1 cellular context compared by ENCODE assay signal in the genomic region with DNA sequence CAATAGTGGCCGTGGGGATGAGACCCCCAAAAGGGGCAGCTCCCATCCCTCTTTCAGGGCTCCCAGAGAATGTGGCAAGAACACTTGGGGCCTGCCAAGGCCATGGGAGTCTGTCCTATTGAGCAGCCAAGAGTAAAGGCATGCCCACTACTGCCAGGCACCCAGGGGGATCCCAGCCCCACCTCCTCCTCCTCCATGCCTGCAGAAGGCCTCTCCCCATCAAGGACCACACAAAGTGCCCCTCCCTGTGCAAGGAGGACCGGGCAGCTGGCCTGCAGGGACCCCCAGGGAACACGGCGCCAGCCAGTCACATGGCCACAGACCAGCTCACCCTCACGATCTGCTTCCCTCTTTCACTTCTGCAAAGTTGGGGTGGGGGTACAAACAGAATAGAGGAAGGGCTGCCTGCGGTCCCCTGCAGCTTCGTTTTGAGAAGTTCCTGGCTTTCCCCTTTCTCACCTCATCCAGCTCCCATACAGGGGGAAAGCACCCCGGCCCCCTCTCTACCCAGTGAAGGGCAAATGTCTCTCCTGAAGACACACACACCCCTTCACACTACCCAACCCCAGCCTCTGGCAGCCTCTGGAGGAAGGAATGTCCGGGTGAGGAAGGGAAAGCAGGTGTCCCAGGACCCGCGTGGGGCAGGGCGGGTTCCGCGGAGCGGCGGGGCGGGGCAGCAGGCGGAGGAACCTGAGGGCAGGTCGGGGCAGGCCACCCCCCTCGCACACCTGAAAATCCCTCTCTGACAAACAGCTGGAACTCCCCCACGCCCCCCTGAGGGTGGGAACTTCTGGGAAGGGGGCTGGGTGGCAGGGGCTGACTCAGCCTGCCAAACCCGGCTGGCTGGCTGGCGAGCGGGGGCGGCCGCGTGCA.
TF ChIP-seq lines count a peak whose summit lies in the region.

No MANE protein-coding gene starts in this region.

TF ChIP-seq in GM12878, 131 proteins besides CTCF, POLR2A, EP300 and RAD21 (continues in another document):
- TF ChIP-seq IRF4 (IDR thresholded peaks at IDR 0.05; ENCODE audit: low read depth, low read length) (peak; percentile 90), CREM (IDR thresholded peaks at IDR 0.05; ENCODE audit: low read depth) (peak; percentile 74), MTA2 (IDR thresholded peaks at IDR 0.05; ENCODE audit: low read depth) (peak; percentile 91), ATF7 (IDR thresholded peaks at IDR 0.05; ENCODE audit: low read depth) (peak; percentile 77), CEBPB (IDR thresholded peaks at IDR 0.05; ENCODE audit: borderline replicate concordance in 1 of 2, low read depth in 2 of 2, low read length in 2 of 2) (no peak), BHLHE40 (IDR thresholded peaks at IDR 0.05; ENCODE audit: borderline replicate concordance in 1 of 2, low read depth in 2 of 2, low read length in 1 of 2) (peak; percentile 94), HCFC1 (IDR thresholded peaks at IDR 0.05; ENCODE audit: low read length) (no peak), ZNF274 (IDR thresholded peaks at IDR 0.05; ENCODE audit: insufficient read depth, insufficient read length) (no peak), YBX1 (IDR thresholded peaks at IDR 0.05) (no peak), TBL1XR1 (IDR thresholded peaks at IDR 0.05; ENCODE audit: low read depth, low read length) (peak; percentile 66; the same call in 1 of the 2 replicates), NFYA (IDR thresholded peaks at IDR 0.05; ENCODE audit: borderline replicate concordance, low read depth, low read length) (no peak), SUZ12 (IDR thresholded peaks at IDR 0.05; ENCODE audit: unreplicated experiment) (no peak), BMI1 (IDR thresholded peaks at IDR 0.05; ENCODE audit: borderline replicate concordance) (peak; percentile 68; the same call in 1 of the 2 replicates), MEF2A (IDR thresholded peaks at IDR 0.05; ENCODE audit: insufficient read depth, low read depth, low read length) (no peak), ZNF24 (IDR thresholded peaks at IDR 0.05) (no peak), EGR1 (IDR thresholded peaks at IDR 0.05; ENCODE audit: borderline replicate concordance in 1 of 2, low read depth in 2 of 2, low read length in 2 of 2) (peak in 1 of 2 experiments; percentile 51; a peak in 1 of 3 replicates), JUNB (IDR thresholded peaks at IDR 0.05) (peak; percentile 74), CBFB (IDR thresholded peaks at IDR 0.05; ENCODE audit: low read depth) (peak; percentile 82; the same call in 1 of the 2 replicates), ASH2L (IDR thresholded peaks at IDR 0.05; ENCODE audit: borderline replicate concordance, low read depth) (no peak), BRCA1 (IDR thresholded peaks at IDR 0.05; ENCODE audit: low read depth, low read length) (no peak), BACH1 (IDR thresholded peaks at IDR 0.05; ENCODE audit: borderline replicate concordance) (peak; percentile 85; the same call in 1 of the 2 replicates), JUND (IDR thresholded peaks at IDR 0.05; ENCODE audit: low read depth, low read length) (no peak; the same call in 1 of the 2 replicates), RELA (IDR thresholded peaks at IDR 0.05; ENCODE audit: borderline replicate concordance, partially characterized antibody) (peak; percentile 97), TARDBP (IDR thresholded peaks at IDR 0.05; ENCODE audit: borderline replicate concordance) (no peak), ZBED1 (IDR thresholded peaks at IDR 0.05; ENCODE audit: borderline replicate concordance) (0 out of 2 replicates have a peak, but pooled peaks have one; percentile 54), PAX5 (IDR thresholded peaks at IDR 0.05; ENCODE audit: borderline replicate concordance, low read depth, low read length) (peak; percentile 84; the same call in 1 of the 2 replicates), CHD1 (IDR thresholded peaks at IDR 0.05; ENCODE audit: low read depth, low read length) (no peak), PRDM15 (CRISPR knock-in tag; IDR thresholded peaks at IDR 0.05) (no peak), MTA3 (IDR thresholded peaks at IDR 0.05; ENCODE audit: borderline replicate concordance, low read length) (no peak), SREBF1 (IDR thresholded peaks at IDR 0.05; ENCODE audit: low read length) (no peak)
- TF ChIP-seq, protein P1, sequence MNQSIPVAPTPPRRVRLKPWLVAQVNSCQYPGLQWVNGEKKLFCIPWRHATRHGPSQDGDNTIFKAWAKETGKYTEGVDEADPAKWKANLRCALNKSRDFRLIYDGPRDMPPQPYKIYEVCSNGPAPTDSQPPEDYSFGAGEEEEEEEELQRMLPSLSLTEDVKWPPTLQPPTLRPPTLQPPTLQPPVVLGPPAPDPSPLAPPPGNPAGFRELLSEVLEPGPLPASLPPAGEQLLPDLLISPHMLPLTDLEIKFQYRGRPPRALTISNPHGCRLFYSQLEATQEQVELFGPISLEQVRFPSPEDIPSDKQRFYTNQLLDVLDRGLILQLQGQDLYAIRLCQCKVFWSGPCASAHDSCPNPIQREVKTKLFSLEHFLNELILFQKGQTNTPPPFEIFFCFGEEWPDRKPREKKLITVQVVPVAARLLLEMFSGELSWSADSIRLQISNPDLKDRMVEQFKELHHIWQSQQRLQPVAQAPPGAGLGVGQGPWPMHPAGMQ (IDR thresholded peaks at IDR 0.05; ENCODE audit: borderline replicate concordance) = no peak
- TF ChIP-seq, protein P2, sequence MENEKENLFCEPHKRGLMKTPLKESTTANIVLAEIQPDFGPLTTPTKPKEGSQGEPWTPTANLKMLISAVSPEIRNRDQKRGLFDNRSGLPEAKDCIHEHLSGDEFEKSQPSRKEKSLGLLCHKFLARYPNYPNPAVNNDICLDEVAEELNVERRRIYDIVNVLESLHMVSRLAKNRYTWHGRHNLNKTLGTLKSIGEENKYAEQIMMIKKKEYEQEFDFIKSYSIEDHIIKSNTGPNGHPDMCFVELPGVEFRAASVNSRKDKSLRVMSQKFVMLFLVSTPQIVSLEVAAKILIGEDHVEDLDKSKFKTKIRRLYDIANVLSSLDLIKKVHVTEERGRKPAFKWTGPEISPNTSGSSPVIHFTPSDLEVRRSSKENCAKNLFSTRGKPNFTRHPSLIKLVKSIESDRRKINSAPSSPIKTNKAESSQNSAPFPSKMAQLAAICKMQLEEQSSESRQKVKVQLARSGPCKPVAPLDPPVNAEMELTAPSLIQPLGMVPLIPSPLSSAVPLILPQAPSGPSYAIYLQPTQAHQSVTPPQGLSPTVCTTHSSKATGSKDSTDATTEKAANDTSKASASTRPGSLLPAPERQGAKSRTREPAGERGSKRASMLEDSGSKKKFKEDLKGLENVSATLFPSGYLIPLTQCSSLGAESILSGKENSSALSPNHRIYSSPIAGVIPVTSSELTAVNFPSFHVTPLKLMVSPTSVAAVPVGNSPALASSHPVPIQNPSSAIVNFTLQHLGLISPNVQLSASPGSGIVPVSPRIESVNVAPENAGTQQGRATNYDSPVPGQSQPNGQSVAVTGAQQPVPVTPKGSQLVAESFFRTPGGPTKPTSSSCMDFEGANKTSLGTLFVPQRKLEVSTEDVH (IDR thresholded peaks at IDR 0.05; ENCODE audit: low read depth, partially characterized antibody) = peak; percentile 24
- TF ChIP-seq, protein P3, sequence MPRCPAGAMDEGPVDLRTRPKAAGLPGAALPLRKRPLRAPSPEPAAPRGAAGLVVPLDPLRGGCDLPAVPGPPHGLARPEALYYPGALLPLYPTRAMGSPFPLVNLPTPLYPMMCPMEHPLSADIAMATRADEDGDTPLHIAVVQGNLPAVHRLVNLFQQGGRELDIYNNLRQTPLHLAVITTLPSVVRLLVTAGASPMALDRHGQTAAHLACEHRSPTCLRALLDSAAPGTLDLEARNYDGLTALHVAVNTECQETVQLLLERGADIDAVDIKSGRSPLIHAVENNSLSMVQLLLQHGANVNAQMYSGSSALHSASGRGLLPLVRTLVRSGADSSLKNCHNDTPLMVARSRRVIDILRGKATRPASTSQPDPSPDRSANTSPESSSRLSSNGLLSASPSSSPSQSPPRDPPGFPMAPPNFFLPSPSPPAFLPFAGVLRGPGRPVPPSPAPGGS (IDR thresholded peaks at IDR 0.05; ENCODE audit: borderline replicate concordance, insufficient read depth, low read depth, low read length, poor library complexity, severe bottlenecking) = peak; percentile 79
- TF ChIP-seq, protein P4, sequence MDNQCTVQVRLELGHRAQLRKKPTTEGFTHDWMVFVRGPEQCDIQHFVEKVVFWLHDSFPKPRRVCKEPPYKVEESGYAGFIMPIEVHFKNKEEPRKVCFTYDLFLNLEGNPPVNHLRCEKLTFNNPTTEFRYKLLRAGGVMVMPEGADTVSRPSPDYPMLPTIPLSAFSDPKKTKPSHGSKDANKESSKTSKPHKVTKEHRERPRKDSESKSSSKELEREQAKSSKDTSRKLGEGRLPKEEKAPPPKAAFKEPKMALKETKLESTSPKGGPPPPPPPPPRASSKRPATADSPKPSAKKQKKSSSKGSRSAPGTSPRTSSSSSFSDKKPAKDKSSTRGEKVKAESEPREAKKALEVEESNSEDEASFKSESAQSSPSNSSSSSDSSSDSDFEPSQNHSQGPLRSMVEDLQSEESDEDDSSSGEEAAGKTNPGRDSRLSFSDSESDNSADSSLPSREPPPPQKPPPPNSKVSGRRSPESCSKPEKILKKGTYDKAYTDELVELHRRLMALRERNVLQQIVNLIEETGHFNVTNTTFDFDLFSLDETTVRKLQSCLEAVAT (IDR thresholded peaks at IDR 0.05) = peak; percentile 73
- TF ChIP-seq, protein P5, sequence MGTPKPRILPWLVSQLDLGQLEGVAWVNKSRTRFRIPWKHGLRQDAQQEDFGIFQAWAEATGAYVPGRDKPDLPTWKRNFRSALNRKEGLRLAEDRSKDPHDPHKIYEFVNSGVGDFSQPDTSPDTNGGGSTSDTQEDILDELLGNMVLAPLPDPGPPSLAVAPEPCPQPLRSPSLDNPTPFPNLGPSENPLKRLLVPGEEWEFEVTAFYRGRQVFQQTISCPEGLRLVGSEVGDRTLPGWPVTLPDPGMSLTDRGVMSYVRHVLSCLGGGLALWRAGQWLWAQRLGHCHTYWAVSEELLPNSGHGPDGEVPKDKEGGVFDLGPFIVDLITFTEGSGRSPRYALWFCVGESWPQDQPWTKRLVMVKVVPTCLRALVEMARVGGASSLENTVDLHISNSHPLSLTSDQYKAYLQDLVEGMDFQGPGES (IDR thresholded peaks at IDR 0.05) = no peak
- TF ChIP-seq, protein P6, sequence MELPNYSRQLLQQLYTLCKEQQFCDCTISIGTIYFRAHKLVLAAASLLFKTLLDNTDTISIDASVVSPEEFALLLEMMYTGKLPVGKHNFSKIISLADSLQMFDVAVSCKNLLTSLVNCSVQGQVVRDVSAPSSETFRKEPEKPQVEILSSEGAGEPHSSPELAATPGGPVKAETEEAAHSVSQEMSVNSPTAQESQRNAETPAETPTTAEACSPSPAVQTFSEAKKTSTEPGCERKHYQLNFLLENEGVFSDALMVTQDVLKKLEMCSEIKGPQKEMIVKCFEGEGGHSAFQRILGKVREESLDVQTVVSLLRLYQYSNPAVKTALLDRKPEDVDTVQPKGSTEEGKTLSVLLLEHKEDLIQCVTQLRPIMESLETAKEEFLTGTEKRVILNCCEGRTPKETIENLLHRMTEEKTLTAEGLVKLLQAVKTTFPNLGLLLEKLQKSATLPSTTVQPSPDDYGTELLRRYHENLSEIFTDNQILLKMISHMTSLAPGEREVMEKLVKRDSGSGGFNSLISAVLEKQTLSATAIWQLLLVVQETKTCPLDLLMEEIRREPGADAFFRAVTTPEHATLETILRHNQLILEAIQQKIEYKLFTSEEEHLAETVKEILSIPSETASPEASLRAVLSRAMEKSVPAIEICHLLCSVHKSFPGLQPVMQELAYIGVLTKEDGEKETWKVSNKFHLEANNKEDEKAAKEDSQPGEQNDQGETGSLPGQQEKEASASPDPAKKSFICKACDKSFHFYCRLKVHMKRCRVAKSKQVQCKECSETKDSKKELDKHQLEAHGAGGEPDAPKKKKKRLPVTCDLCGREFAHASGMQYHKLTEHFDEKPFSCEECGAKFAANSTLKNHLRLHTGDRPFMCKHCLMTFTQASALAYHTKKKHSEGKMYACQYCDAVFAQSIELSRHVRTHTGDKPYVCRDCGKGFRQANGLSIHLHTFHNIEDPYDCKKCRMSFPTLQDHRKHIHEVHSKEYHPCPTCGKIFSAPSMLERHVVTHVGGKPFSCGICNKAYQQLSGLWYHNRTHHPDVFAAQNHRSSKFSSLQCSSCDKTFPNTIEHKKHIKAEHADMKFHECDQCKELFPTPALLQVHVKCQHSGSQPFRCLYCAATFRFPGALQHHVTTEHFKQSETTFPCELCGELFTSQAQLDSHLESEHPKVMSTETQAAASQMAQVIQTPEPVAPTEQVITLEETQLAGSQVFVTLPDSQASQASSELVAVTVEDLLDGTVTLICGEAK (IDR thresholded peaks at IDR 0.05; ENCODE audit: borderline replicate concordance) = no peak; the same call in 1 of the 2 replicates
